Comparison of ENCODE assay signal across 3 cellular contexts in the genomic region with DNA sequence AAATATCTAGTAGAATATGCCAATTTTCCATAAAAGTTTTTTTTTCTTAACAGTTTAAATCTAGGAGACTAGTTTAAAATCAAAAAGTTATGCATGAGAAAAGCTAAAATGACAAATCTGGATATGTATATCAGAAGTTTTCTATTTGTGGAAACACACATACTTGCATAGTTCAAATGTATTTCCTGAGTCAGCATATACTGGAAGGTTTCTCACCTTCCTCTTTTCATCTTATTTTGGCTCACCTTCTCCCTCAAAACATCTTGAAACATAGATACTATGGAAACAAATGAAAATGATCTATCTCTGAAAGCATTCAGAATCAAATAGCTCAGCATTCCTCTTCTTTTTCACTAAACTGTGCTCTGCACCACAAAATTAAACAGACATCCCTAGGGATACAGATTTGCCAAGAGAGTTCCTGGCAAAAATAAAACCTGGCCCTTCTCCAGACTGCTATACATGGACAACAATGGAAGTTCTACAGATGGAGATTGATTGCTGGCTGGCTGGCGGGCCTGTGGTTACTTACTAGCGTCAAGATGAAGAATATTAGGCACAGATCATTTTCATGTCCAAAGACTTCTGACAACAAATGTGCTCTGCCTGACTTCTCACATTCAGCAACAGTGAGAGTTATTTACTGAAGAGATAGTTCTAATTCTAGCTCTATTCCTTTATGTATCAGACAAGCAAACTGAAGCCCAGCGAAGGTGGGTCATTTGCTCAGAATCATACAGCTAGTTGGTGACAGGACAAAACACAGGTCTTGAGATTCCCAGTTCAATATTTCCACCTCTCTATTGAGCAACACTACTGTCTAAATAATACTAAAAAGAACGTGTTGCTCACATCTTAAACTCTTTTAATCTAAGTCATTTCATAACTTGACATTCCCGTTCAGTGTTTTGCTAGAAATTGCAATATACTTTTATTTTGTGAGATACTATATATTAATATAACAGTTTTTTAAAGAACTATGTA.
TF ChIP-seq lines count a peak whose summit lies in the region.

No MANE protein-coding gene starts in this region.

TF ChIP-seq in A549, 52 proteins besides CTCF, POLR2A, EP300 and RAD21:
- TF ChIP-seq, protein P1, sequence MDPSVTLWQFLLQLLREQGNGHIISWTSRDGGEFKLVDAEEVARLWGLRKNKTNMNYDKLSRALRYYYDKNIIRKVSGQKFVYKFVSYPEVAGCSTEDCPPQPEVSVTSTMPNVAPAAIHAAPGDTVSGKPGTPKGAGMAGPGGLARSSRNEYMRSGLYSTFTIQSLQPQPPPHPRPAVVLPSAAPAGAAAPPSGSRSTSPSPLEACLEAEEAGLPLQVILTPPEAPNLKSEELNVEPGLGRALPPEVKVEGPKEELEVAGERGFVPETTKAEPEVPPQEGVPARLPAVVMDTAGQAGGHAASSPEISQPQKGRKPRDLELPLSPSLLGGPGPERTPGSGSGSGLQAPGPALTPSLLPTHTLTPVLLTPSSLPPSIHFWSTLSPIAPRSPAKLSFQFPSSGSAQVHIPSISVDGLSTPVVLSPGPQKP (IDR thresholded peaks at IDR 0.05; ENCODE audit: low read depth, low read length), result no peak
- TF ChIP-seq NR3C1 (IDR thresholded peaks at IDR 0.05) (no peak), GATA3 (IDR thresholded peaks at IDR 0.05; ENCODE audit: borderline replicate concordance) (no peak), ZFP36 (IDR thresholded peaks at IDR 0.05; ENCODE audit: borderline replicate concordance, partially characterized antibody) (no peak), MAFK (IDR thresholded peaks at IDR 0.05; ENCODE audit: partially characterized antibody) (peak; percentile 96)

TF ChIP-seq in GM12878, 131 proteins besides CTCF, POLR2A, EP300 and RAD21:
- TF ChIP-seq MEF2A (IDR thresholded peaks at IDR 0.05; ENCODE audit: insufficient read depth, low read depth, low read length) (0 out of 2 replicates have a peak, but pooled peaks have one; percentile 20), GATAD2B (conservative IDR thresholded peaks at IDR 0.05; ENCODE audit: low read depth) (no peak)

TF ChIP-seq in HepG2, 621 proteins besides CTCF, POLR2A, EP300 and RAD21:
- TF ChIP-seq MAFF (IDR thresholded peaks at IDR 0.05; ENCODE audit: low read depth, low read length), result peak; percentile 99
- TF ChIP-seq MAFK (conservative IDR thresholded peaks at IDR 0.05 in 1 of 2, IDR thresholded peaks at IDR 0.05 in 1 of 2; ENCODE audit: low read length in 2 of 2), result peak; percentile 98 to 99
- TF ChIP-seq, protein P2, sequence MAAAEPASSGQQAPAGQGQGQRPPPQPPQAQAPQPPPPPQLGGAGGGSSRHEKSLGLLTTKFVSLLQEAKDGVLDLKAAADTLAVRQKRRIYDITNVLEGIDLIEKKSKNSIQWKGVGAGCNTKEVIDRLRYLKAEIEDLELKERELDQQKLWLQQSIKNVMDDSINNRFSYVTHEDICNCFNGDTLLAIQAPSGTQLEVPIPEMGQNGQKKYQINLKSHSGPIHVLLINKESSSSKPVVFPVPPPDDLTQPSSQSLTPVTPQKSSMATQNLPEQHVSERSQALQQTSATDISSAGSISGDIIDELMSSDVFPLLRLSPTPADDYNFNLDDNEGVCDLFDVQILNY (CRISPR knock-in tag; conservative IDR thresholded peaks at IDR 0.05), result no peak
TF ChIP-seq in HepG2: peak in this region for 2.
